In the genomic region with DNA sequence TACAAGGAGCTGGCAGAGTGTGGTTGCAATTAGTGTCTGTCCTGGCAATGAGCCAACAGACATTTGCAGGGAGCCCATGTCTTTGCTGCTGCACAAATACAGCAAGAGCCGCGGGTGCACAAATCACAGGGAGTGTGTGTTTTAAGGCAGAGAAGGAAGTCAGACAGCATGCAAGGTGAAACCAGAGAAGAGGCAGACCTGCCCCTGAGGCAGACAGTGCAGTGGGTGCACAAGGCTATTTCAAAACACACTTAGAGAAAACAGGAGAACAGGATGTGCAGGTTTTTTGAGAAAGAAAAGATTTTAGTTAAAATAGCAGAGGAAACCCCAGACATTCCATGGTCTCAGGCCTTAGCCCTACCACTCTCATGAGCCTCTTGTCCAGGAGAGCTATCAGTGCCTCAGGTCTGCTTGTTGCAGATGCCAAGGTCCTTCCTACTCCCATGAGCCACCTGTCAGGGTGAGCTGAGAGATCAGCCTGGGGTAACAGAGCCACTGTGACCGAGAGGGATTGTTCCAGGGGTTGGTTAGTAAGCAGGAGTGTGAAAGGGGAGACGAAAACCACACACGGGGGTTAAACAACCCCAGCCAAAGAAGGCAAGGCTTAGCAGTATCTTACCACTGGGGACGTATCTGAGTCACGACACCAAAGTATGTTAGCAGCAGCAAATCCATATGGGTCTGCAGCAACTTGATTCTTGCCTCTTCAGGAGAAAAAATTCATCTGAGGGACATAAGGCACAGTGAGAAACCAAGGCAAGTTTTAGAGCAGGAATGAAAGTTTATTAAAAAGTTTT, we compare ENCODE assay signal across 8 cellular contexts.
DNase-seq lines count a peak whose midpoint lies in the region; ATAC-seq, FAIRE-seq and TF ChIP-seq lines count a peak whose summit lies in the region.
"Had no signal": no experiment of that assay in that cellular context is flagged by ENCODE, and none has a peak within 500 bp of the region (broad histone marks: within the 10 kb centered on the region; RNA-seq: fewer than 3 reads in every experiment).

No MANE protein-coding gene starts in this region.

- in situ Hi-C loops in GM13977 (cut with MboI; ENCODE audit: low pct_unique_long_range_greater_than_20kb, low sequenced_read_pairs, unreplicated experiment), result no loop called here

- DNase-seq in DMS53 treated with DMSO at 0.1 percent for 48 hours (lab: John Stamatoyannopoulos, UW; ENCODE audit: unreplicated experiment) (peak; percentile 31), NCI-H1417 treated with DMSO at 0.1 percent for 48 hours (lab: John Stamatoyannopoulos, UW) (peak; percentile 32), mesenteric fat pad (ENCODE audit: low spot score) (peak; percentile 69), H54 (ENCODE audit: insufficient read length, low spot score) (no peak), GM13977 (ENCODE audit: low spot score) (no peak)
- DNase-seq: activated gamma-delta T cell had no signal

- TF ChIP-seq POLR2A in H54 (IDR thresholded peaks at IDR 0.05; ENCODE audit: low read depth, low read length), result no peak

- ATAC-seq in SK-N-SH treated with all-trans-retinoic acid at 6 μM for 48 hours (peak; percentile 50; the same call in 1 of the 3 replicates), GM19467 (IDR thresholded peaks at IDR 0.05; ENCODE audit: unreplicated experiment) (no peak)

- no peak for TF ChIP-seq CTCF in GM13977 (IDR thresholded peaks at IDR 0.05; ENCODE audit: extremely low read depth, insufficient read depth, missing control alignments)

- FAIRE-seq in H54 (lab: Jason Lieb, UNC), result no peak

TF ChIP-seq in SK-N-SH treated with all-trans-retinoic acid at 6 μM for 48 hours, 23 proteins besides CTCF, POLR2A, EP300 and RAD21:
- TF ChIP-seq, protein P1, sequence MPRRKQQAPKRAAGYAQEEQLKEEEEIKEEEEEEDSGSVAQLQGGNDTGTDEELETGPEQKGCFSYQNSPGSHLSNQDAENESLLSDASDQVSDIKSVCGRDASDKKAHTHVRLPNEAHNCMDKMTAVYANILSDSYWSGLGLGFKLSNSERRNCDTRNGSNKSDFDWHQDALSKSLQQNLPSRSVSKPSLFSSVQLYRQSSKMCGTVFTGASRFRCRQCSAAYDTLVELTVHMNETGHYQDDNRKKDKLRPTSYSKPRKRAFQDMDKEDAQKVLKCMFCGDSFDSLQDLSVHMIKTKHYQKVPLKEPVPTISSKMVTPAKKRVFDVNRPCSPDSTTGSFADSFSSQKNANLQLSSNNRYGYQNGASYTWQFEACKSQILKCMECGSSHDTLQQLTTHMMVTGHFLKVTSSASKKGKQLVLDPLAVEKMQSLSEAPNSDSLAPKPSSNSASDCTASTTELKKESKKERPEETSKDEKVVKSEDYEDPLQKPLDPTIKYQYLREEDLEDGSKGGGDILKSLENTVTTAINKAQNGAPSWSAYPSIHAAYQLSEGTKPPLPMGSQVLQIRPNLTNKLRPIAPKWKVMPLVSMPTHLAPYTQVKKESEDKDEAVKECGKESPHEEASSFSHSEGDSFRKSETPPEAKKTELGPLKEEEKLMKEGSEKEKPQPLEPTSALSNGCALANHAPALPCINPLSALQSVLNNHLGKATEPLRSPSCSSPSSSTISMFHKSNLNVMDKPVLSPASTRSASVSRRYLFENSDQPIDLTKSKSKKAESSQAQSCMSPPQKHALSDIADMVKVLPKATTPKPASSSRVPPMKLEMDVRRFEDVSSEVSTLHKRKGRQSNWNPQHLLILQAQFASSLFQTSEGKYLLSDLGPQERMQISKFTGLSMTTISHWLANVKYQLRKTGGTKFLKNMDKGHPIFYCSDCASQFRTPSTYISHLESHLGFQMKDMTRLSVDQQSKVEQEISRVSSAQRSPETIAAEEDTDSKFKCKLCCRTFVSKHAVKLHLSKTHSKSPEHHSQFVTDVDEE (CRISPR knock-in tag; IDR thresholded peaks at IDR 0.05), result no peak
- TF ChIP-seq ZFP3 (CRISPR knock-in tag; IDR thresholded peaks at IDR 0.05), result no peak
- TF ChIP-seq ZNF70 (CRISPR knock-in tag; IDR thresholded peaks at IDR 0.05), result no peak
- no peak for TF ChIP-seq PPARA (CRISPR knock-in tag; IDR thresholded peaks at IDR 0.05; ENCODE audit: borderline replicate concordance)
- TF ChIP-seq ZNF8 (CRISPR knock-in tag; IDR thresholded peaks at IDR 0.05), result no peak
- no peak for TF ChIP-seq ZNF565 (CRISPR knock-in tag; conservative IDR thresholded peaks at IDR 0.05; ENCODE audit: low read depth)
- no peak for TF ChIP-seq RARB (CRISPR knock-in tag; IDR thresholded peaks at IDR 0.05)
- TF ChIP-seq TCF4 (CRISPR knock-in tag; IDR thresholded peaks at IDR 0.05; ENCODE audit: borderline replicate concordance), result no peak
- no peak for TF ChIP-seq ISL1 (CRISPR knock-in tag; IDR thresholded peaks at IDR 0.05)
- TF ChIP-seq CSDC2 (CRISPR knock-in tag; IDR thresholded peaks at IDR 0.05), result no peak
- TF ChIP-seq ZFP30 (CRISPR knock-in tag; IDR thresholded peaks at IDR 0.05), result no peak
- TF ChIP-seq, protein P2, sequence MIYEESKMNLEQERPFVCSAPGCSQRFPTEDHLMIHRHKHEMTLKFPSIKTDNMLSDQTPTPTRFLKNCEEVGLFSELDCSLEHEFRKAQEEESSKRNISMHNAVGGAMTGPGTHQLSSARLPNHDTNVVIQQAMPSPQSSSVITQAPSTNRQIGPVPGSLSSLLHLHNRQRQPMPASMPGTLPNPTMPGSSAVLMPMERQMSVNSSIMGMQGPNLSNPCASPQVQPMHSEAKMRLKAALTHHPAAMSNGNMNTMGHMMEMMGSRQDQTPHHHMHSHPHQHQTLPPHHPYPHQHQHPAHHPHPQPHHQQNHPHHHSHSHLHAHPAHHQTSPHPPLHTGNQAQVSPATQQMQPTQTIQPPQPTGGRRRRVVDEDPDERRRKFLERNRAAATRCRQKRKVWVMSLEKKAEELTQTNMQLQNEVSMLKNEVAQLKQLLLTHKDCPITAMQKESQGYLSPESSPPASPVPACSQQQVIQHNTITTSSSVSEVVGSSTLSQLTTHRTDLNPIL (CRISPR knock-in tag; IDR thresholded peaks at IDR 0.05; ENCODE audit: low read depth), result no peak
- TF ChIP-seq TOX (CRISPR knock-in tag; IDR thresholded peaks at IDR 0.05; ENCODE audit: borderline replicate concordance), result no peak
- no peak for TF ChIP-seq ESRRG (CRISPR knock-in tag; IDR thresholded peaks at IDR 0.05)
- TF ChIP-seq BACH2 (CRISPR knock-in tag; IDR thresholded peaks at IDR 0.05; ENCODE audit: borderline replicate concordance), result no peak
- TF ChIP-seq OSR1 (CRISPR knock-in tag; IDR thresholded peaks at IDR 0.05), result no peak
- no peak for TF ChIP-seq ZC3H10 (CRISPR knock-in tag; IDR thresholded peaks at IDR 0.05)
- TF ChIP-seq SNAI2 (CRISPR knock-in tag; IDR thresholded peaks at IDR 0.05), result no peak
- no peak for TF ChIP-seq ARNTL (CRISPR knock-in tag; IDR thresholded peaks at IDR 0.05; ENCODE audit: borderline replicate concordance, low read depth)
- TF ChIP-seq GLIS3 (CRISPR knock-in tag; IDR thresholded peaks at IDR 0.05), result no peak

Comparison
In these comparisons a context has a peak if more than half of its experiments do, and no peak if none do; other contexts are left out.
1. DNase-seq: peak in DMS53 treated with DMSO at 0.1 percent for 48 hours (single experiment), NCI-H1417 treated with DMSO at 0.1 percent for 48 hours (single experiment) and mesenteric fat pad (single experiment); none in H54 (single experiment) and GM13977 (single experiment).